Comparison of ENCODE assay signal across 1 cellular context in genomic region chr18:76578571-76579300, GRCh38.
TF ChIP-seq lines count a peak whose summit lies in the region.

No MANE protein-coding gene starts in this region.

TF ChIP-seq in GM23338, 12 proteins besides CTCF, POLR2A, EP300 and RAD21 (continued from another document):
- no peak for TF ChIP-seq REST (IDR thresholded peaks at IDR 0.05; ENCODE audit: unreplicated experiment)
